ENCODE assay signal across 19 cellular contexts in the genomic region with DNA sequence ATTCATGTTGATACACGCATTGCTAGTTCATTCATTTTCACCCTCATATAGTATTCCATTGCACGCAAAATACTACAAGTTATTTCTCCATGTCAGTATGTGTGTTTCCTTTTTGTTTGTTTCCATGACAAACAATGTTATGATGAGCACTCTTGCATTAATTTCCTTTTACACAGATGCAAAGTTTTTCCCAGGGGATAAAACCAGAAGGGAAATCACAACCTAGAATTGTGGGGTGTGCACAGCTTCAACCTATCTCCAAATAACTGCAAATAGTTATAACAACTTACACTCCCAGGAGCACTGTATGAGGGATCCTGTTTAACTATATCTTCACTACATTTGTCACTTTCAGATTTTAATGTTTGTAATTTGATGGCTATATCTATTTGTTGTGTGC.
"Had no signal": no experiment of that assay in that cellular context is flagged by ENCODE, and none has a peak within 500 bp of the region (broad histone marks: within the 10 kb centered on the region; RNA-seq: fewer than 3 reads in every experiment).

No MANE protein-coding gene starts in this region.

- ATAC-seq: body of pancreas, esophagus mucosa had no signal

- H3K9me3 Mint-ChIP-seq: activated CD4-positive, alpha-beta memory T cell treated with anti-CD3 and anti-CD28 coated beads, Interleukin-2, amount 10 ng/mL, durations not matched to agents 7 days and 5 days had no signal

- H3K4me3 Mint-ChIP-seq: activated CD4-positive, alpha-beta memory T cell treated with anti-CD3 and anti-CD28 coated beads, Interleukin-2, amount 10 ng/mL, durations not matched to agents 7 days and 5 days had no signal

- H3K27ac ChIP-seq: body of pancreas, colonic mucosa, neutrophil, SK-N-MC, suprapubic skin had no signal

- H3K27me3 ChIP-seq: body of pancreas, colonic mucosa, neutrophil, suprapubic skin had no signal

- H3K4me3 ChIP-seq: body of pancreas, colonic mucosa, lung, SK-N-MC, suprapubic skin had no signal

- H3K4me1 ChIP-seq: body of pancreas, colonic mucosa had no signal

- H3K9me3 ChIP-seq: body of pancreas, colonic mucosa, neutrophil, suprapubic skin had no signal

- H3K27me3 Mint-ChIP-seq: activated CD4-positive, alpha-beta memory T cell treated with anti-CD3 and anti-CD28 coated beads, Interleukin-2, amount 10 ng/mL, durations not matched to agents 7 days and 5 days had no signal

- H3K36me3 ChIP-seq: colonic mucosa, neutrophil, suprapubic skin had no signal

- H3K27ac Mint-ChIP-seq: activated CD4-positive, alpha-beta memory T cell treated with anti-CD3 and anti-CD28 coated beads, Interleukin-2, amount 10 ng/mL, durations not matched to agents 7 days and 5 days had no signal

- DNase-seq: activated CD4-positive, alpha-beta memory T cell treated with anti-CD3 and anti-CD28 coated beads, Interleukin-2, amount 10 ng/mL, durations not matched to agents 7 days and 5 days; activated CD8-positive, alpha-beta memory T cell treated with anti-CD3 and anti-CD28 coated beads, Interleukin-2, amount 50 U/mL, for 4 hours; activated naive CD4-positive, alpha-beta T cell treated with anti-CD3 and anti-CD28 coated beads, Interleukin-2, amount 50 U/mL, for 16 hours; amygdala; body of pancreas; central memory CD4-positive, alpha-beta T cell; colonic mucosa; midbrain; posterior cingulate gyrus; retina; stimulated activated CD4-positive, alpha-beta T cell treated with anti-CD3 and anti-CD28 coated beads, Interleukin-2, amount 100 ng/mL, for 48 hours; stimulated activated naive CD4-positive, alpha-beta T cell treated with Interleukin-2 at 50 U/mL for 16 hours; T-helper 1 cell; trophoblast cell had no signal
